1 cellular context compared by ENCODE assay signal in genomic region chr16:67415872-67416793, GRCh38.
TF ChIP-seq lines count a peak whose summit lies in the region.

Gene ZDHHC1, minus strand, starts transcription at chr16:67416477. Its CDS starts 8,702 bp downstream, at chr16:67407775.

TF ChIP-seq in HepG2, 621 proteins besides CTCF, POLR2A, EP300 and RAD21 (continued from another document and continues in another):
- TF ChIP-seq PRDM10 (CRISPR knock-in tag; IDR thresholded peaks at IDR 0.05; ENCODE audit: low read depth) (no peak), ZNF891 (CRISPR knock-in tag; IDR thresholded peaks at IDR 0.05) (0 out of 2 replicates have a peak, but pooled peaks have one; percentile 20), PRMT3 (CRISPR knock-in tag; IDR thresholded peaks at IDR 0.05; ENCODE audit: borderline replicate concordance, low read depth) (no peak), THAP11 (CRISPR knock-in tag; IDR thresholded peaks at IDR 0.05) (peak; percentile 74), ZNF605 (CRISPR knock-in tag; IDR thresholded peaks at IDR 0.05) (peak; percentile 17; the same call in 1 of the 2 replicates), AHDC1 (CRISPR knock-in tag; IDR thresholded peaks at IDR 0.05; ENCODE audit: borderline replicate concordance) (no peak), ZNF335 (CRISPR knock-in tag; IDR thresholded peaks at IDR 0.05) (peak; percentile 20; the same call in 1 of the 2 replicates), ZNF549 (CRISPR knock-in tag; IDR thresholded peaks at IDR 0.05) (peak; percentile 74; the same call in 1 of the 2 replicates), HDAC1 (CRISPR knock-in tag; IDR thresholded peaks at IDR 0.05) (peak; percentile 86), ATF7-NPFF (CRISPR knock-in tag; IDR thresholded peaks at IDR 0.05; ENCODE audit: low read depth) (peak; percentile 69; the same call in 1 of the 2 replicates), STAG1 (CRISPR knock-in tag; IDR thresholded peaks at IDR 0.05) (peak; percentile 91), NR2F6 (IDR thresholded peaks at IDR 0.05) (no peak), NR2F6 (CRISPR knock-in tag; IDR thresholded peaks at IDR 0.05) (no peak), STAT5B (CRISPR knock-in tag; IDR thresholded peaks at IDR 0.05) (no peak), TERF1 (CRISPR knock-in tag; IDR thresholded peaks at IDR 0.05) (no peak), MAFF (IDR thresholded peaks at IDR 0.05; ENCODE audit: low read depth, low read length) (no peak), ZBTB37 (CRISPR knock-in tag; IDR thresholded peaks at IDR 0.05) (no peak), MAX (IDR thresholded peaks at IDR 0.05) (peak; percentile 61), KAT8 (CRISPR knock-in tag; IDR thresholded peaks at IDR 0.05) (peak; percentile 42; the same call in 1 of the 2 replicates), ARID4A (CRISPR knock-in tag; IDR thresholded peaks at IDR 0.05; ENCODE audit: borderline replicate concordance) (peak; percentile 84; the same call in 1 of the 2 replicates), MTERF4 (CRISPR knock-in tag; IDR thresholded peaks at IDR 0.05) (peak; percentile 71; the same call in 1 of the 2 replicates), ZBTB38 (CRISPR knock-in tag; IDR thresholded peaks at IDR 0.05) (0 out of 2 replicates have a peak, but pooled peaks have one; percentile 1), KMT2B (CRISPR knock-in tag; IDR thresholded peaks at IDR 0.05) (no peak), ZFP36L2 (CRISPR knock-in tag; IDR thresholded peaks at IDR 0.05) (no peak), EEA1 (CRISPR knock-in tag; IDR thresholded peaks at IDR 0.05; ENCODE audit: borderline replicate concordance) (no peak; the same call in 1 of the 2 replicates), MTF2 (CRISPR knock-in tag; IDR thresholded peaks at IDR 0.05; ENCODE audit: borderline replicate concordance) (peak; percentile 88; the same call in 1 of the 2 replicates), ZNF225 (CRISPR knock-in tag; IDR thresholded peaks at IDR 0.05) (peak; percentile 65; the same call in 1 of the 2 replicates), SOX6 (IDR thresholded peaks at IDR 0.05) (no peak), SOX6 (CRISPR knock-in tag; IDR thresholded peaks at IDR 0.05) (no peak; the same call in 1 of the 2 replicates), ZNF609 (CRISPR knock-in tag; IDR thresholded peaks at IDR 0.05; ENCODE audit: borderline replicate concordance) (peak; percentile 51; the same call in 1 of the 2 replicates), REPIN1 (CRISPR knock-in tag; IDR thresholded peaks at IDR 0.05; ENCODE audit: borderline replicate concordance, low read depth) (peak; percentile 44; the same call in 1 of the 2 replicates), NR2F2 (IDR thresholded peaks at IDR 0.05; ENCODE audit: borderline replicate concordance, low read depth) (no peak), ZNF546 (CRISPR knock-in tag; conservative IDR thresholded peaks at IDR 0.05) (0 out of 2 replicates have a peak, but pooled peaks have one; percentile 37), GZF1 (CRISPR knock-in tag; IDR thresholded peaks at IDR 0.05) (no peak)
